In the genomic region with DNA sequence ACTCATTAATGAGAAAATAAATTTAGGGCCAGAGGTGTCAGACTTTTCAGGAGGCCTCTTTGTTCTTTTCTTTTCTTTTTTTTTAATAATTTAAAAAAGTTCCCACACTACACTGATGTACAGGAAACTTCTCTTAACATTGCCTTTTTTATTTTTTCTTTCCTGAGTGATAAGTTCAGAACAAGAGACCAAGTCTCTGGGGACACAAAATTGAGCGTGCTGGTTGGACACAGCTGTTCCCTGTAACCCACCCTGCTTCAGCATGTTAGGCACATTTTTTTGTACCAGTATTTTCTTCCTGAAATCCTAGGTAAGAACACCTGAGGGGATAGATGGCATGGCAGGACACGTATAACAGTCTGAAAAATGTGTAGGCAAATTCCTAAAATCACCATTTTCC, we compare ENCODE assay signal across 21 cellular contexts. TPM values are rescaled to one million over a fixed set of nuclear protein-coding genes. Genes with fewer than 3 reads are reported as not detected.
A peak's percentile ranks its signal among the peaks of the same experiment; 100 is the strongest.
DNase-seq lines count a peak whose midpoint lies in the region; ATAC-seq, FAIRE-seq and TF ChIP-seq lines count a peak whose summit lies in the region.
"Had no signal": no experiment of that assay in that cellular context is flagged by ENCODE, and none has a peak within 500 bp of the region (broad histone marks: within the 10 kb centered on the region; RNA-seq: fewer than 3 reads in every experiment).

No MANE protein-coding gene starts in this region.

- intact Hi-C loops in breast epithelium (cut with DNase I; ENCODE audit: low total_unique reads) (no loop called here), MCF 10A (cut with micrococcal nuclease) (no loop called here)

- no peak overlapping the region for H2AFZ ChIP-seq in neural progenitor cell (replicated peaks)

- H3K4me2 ChIP-seq in neural progenitor cell = no peak overlapping the region

- H3K27ac Mint-ChIP-seq in MCF 10A (ENCODE audit: low read depth, unreplicated experiment) = no peak overlapping the region
- H3K27ac Mint-ChIP-seq in neural progenitor cell = no peak overlapping the region
- no peak overlapping the region for H3K27ac Mint-ChIP-seq in stimulated activated naive B cell treated with anti-CD40 and anti-IgM and Interleukin-4, amounts not matched to agents 10 μg/mL and 1 μg/mL and 100 μg/mL, for 72 hours
- H3K27ac Mint-ChIP-seq: activated naive CD4-positive, alpha-beta T cell treated with anti-CD3 and anti-CD28 coated beads, Interleukin-2, amount 50 U/mL, for 24 hours; B cell; memory B cell had no signal

- TF ChIP-seq POLR2A in breast epithelium (IDR thresholded peaks at IDR 0.05) (no peak), gastroesophageal sphincter (IDR thresholded peaks at IDR 0.05) (no peak), H54 (IDR thresholded peaks at IDR 0.05; ENCODE audit: low read depth, low read length) (no peak)

- H3K4me1 ChIP-seq in breast epithelium (peaks cover 0 to 19% of the 10 kb centered on the region in 2 donors), gastroesophageal sphincter (peaks cover 3 to 100% (median 49%) of the 10 kb centered on the region in 3 donors), neural progenitor cell (peaks cover 84% of the 10 kb centered on the region)
- H3K4me1 ChIP-seq: colonic mucosa had no signal

- H3K27me3 Mint-ChIP-seq in MCF 10A (ENCODE audit: insufficient read depth, unreplicated experiment) (no peaks in the 10 kb centered on the region), neural progenitor cell (ENCODE audit: insufficient read depth, low read depth) (peaks cover 5% of the 10 kb centered on the region)
- no peaks in the 10 kb centered on the region for H3K27me3 Mint-ChIP-seq in stimulated activated naive B cell treated with anti-CD40 and anti-IgM and Interleukin-4, amounts not matched to agents 10 μg/mL and 1 μg/mL and 100 μg/mL, for 72 hours
- H3K27me3 Mint-ChIP-seq: activated naive CD4-positive, alpha-beta T cell treated with anti-CD3 and anti-CD28 coated beads, Interleukin-2, amount 50 U/mL, for 24 hours had no signal

- H3K9me3 Mint-ChIP-seq in MCF 10A (ENCODE audit: unreplicated experiment) (no peaks in the 10 kb centered on the region), neural progenitor cell (no peaks in the 10 kb centered on the region)
- no peaks in the 10 kb centered on the region for H3K9me3 Mint-ChIP-seq in stimulated activated naive B cell treated with anti-CD40 and anti-IgM and Interleukin-4, amounts not matched to agents 10 μg/mL and 1 μg/mL and 100 μg/mL, for 72 hours
- H3K9me3 Mint-ChIP-seq: activated naive CD4-positive, alpha-beta T cell treated with anti-CD3 and anti-CD28 coated beads, Interleukin-2, amount 50 U/mL, for 24 hours; memory B cell; neural crest cell had no signal

- H3K4me3 Mint-ChIP-seq in MCF 10A (ENCODE audit: unreplicated experiment) = no peak overlapping the region
- no peak overlapping the region for H3K4me3 Mint-ChIP-seq in neural progenitor cell
- no peak overlapping the region for H3K4me3 Mint-ChIP-seq in stimulated activated naive B cell treated with anti-CD40 and anti-IgM and Interleukin-4, amounts not matched to agents 10 μg/mL and 1 μg/mL and 100 μg/mL, for 72 hours
- H3K4me3 Mint-ChIP-seq: activated naive CD4-positive, alpha-beta T cell treated with anti-CD3 and anti-CD28 coated beads, Interleukin-2, amount 50 U/mL, for 24 hours; B cell; memory B cell; neural crest cell had no signal

- peaks cover 29% of the 10 kb centered on the region for H3K4me1 Mint-ChIP-seq in MCF 10A (ENCODE audit: insufficient read depth, unreplicated experiment)
- H3K4me1 Mint-ChIP-seq in neural progenitor cell = peaks cover 78% of the 10 kb centered on the region
- no peaks in the 10 kb centered on the region for H3K4me1 Mint-ChIP-seq in stimulated activated naive B cell treated with anti-CD40 and anti-IgM and Interleukin-4, amounts not matched to agents 10 μg/mL and 1 μg/mL and 100 μg/mL, for 72 hours
- H3K4me1 Mint-ChIP-seq: activated naive CD4-positive, alpha-beta T cell treated with anti-CD3 and anti-CD28 coated beads, Interleukin-2, amount 50 U/mL, for 24 hours; B cell; memory B cell had no signal

- peaks cover 96% of the 10 kb centered on the region for H3K79me2 ChIP-seq in neural progenitor cell (ENCODE audit: low read depth)

- POLR2A ChIA-PET in MCF 10A (lab: Yijun Ruan, JAX) = no interaction called here

- H3K36me3 ChIP-seq in breast epithelium (no peaks in the 10 kb centered on the region), gastroesophageal sphincter (no peaks in the 10 kb centered on the region), neural progenitor cell (no peaks in the 10 kb centered on the region)
- H3K36me3 ChIP-seq: colonic mucosa, tibial nerve had no signal

- no peak for TF ChIP-seq EP300 in gastroesophageal sphincter (IDR thresholded peaks at IDR 0.05)

- WGBS in gastroesophageal sphincter (ENCODE audit: low coverage in 1 of 2), 2 donors = 60 to 63% methylated on average over 2 of the region's 2 CpGs

- H3F3A ChIP-seq in neural progenitor cell (ENCODE audit: low read depth) = peaks cover 41% of the 10 kb centered on the region

- H3K9ac ChIP-seq in neural progenitor cell = no peak overlapping the region

- H3K27me3 ChIP-seq in breast epithelium = no peaks in the 10 kb centered on the region
- H3K27me3 ChIP-seq in gastroesophageal sphincter = no peaks in the 10 kb centered on the region
- H3K27me3 ChIP-seq in neural progenitor cell = no peaks in the 10 kb centered on the region
- H3K27me3 ChIP-seq: colonic mucosa, tibial nerve had no signal

- H3K4me3 ChIP-seq in breast epithelium = no peak overlapping the region
- H3K4me3 ChIP-seq in gastroesophageal sphincter = no peak overlapping the region
- H3K4me3 ChIP-seq in neural progenitor cell = no peak overlapping the region
- H3K4me3 ChIP-seq: colonic mucosa, tibial nerve had no signal

- H3K27ac ChIP-seq in breast epithelium (peak overlapping the region; percentile 71 to 80), gastroesophageal sphincter (peak overlapping the region in 3 of 4 donors; percentile 65 to 72 (median 68)), neural progenitor cell (peak overlapping the region; percentile 14)
- H3K27ac ChIP-seq: colonic mucosa, tibial nerve had no signal

- no peak for DNase-seq in breast epithelium (ENCODE audit: low spot score in 2 of 2)
- no peak for DNase-seq in MCF 10A (ENCODE audit: unreplicated experiment)
- no peak for DNase-seq in neural progenitor cell (ENCODE audit: low spot score)
- DNase-seq in stimulated activated naive B cell treated with anti-CD40 and anti-IgM and Interleukin-4, amounts not matched to agents 10 μg/mL and 1 μg/mL and 100 μg/mL, for 72 hours = no peak
- no peak for DNase-seq in stimulated activated CD4-positive, alpha-beta T cell treated with anti-CD3 and anti-CD28 coated beads, Interleukin-2, amount 100 ng/mL, for 24 hours
- DNase-seq in H54 (ENCODE audit: insufficient read length, low spot score) = no peak
- DNase-seq: colonic mucosa, kidney, NCI-H1436, NCI-H2227 treated with DMSO at 0.1 percent for 48 hours, T1000 had no signal

- BruUV-seq in MCF 10A (replicated peaks; lab: Mats Ljungman, UMichigan) = no TSS peak

- ATAC-seq in gastroesophageal sphincter (no peak), GM19452 (IDR thresholded peaks at IDR 0.05; ENCODE audit: unreplicated experiment) (no peak)
- no peak for ATAC-seq in stimulated activated naive B cell treated with anti-CD40 and anti-IgM and Interleukin-4, amounts not matched to agents 10 μg/mL and 1 μg/mL and 100 μg/mL, for 72 hours (replicated peaks)
- ATAC-seq: activated CD4-positive, CD25-positive, alpha-beta regulatory T cell treated with anti-CD3 and anti-CD28 coated beads, Interleukin-2, amount 50 U/mL, for 24 hours had no signal

- CTCF ChIA-PET in MCF 10A (lab: Yijun Ruan, JAX) = no interaction called here

- no peak for FAIRE-seq in H54 (lab: Jason Lieb, UNC)
- FAIRE-seq: GM18507, H1, kidney had no signal

- peaks cover 64% of the 10 kb centered on the region for H4K20me1 ChIP-seq in neural progenitor cell (ENCODE audit: low read depth)

- no peak for TF ChIP-seq CTCF in breast epithelium (IDR thresholded peaks at IDR 0.05)
- TF ChIP-seq CTCF in MCF 10A (IDR thresholded peaks at IDR 0.05; ENCODE audit: unreplicated experiment) = no peak
- no peak for TF ChIP-seq CTCF in gastroesophageal sphincter (IDR thresholded peaks at IDR 0.05)
- TF ChIP-seq CTCF in neural progenitor cell (IDR thresholded peaks at IDR 0.05) = no peak

- H3K36me3 Mint-ChIP-seq in MCF 10A (ENCODE audit: insufficient read depth, unreplicated experiment) = no peaks in the 10 kb centered on the region
- H3K36me3 Mint-ChIP-seq in neural progenitor cell = peaks cover 14% of the 10 kb centered on the region
- no peaks in the 10 kb centered on the region for H3K36me3 Mint-ChIP-seq in stimulated activated naive B cell treated with anti-CD40 and anti-IgM and Interleukin-4, amounts not matched to agents 10 μg/mL and 1 μg/mL and 100 μg/mL, for 72 hours
- H3K36me3 Mint-ChIP-seq: activated naive CD4-positive, alpha-beta T cell treated with anti-CD3 and anti-CD28 coated beads, Interleukin-2, amount 50 U/mL, for 24 hours; memory B cell had no signal

- H3K9me3 ChIP-seq in breast epithelium = no peaks in the 10 kb centered on the region
- H3K9me3 ChIP-seq in gastroesophageal sphincter = no peaks in the 10 kb centered on the region
- no peaks in the 10 kb centered on the region for H3K9me3 ChIP-seq in neural progenitor cell (ENCODE audit: low read depth)
- H3K9me3 ChIP-seq: colonic mucosa, tibial nerve had no signal

RNA-seq across cellular contexts. Expression of gene PBX1, which starts 50.1 kb away (rescaled TPM):
- 100 to 1,000 TPM in 1 of 3 donors, 10 to 100 TPM in 2; 64.5 to 126 (median 95.4) TPM for total RNA-seq in breast epithelium
- 2.3 and 5.8 TPM in 2 replicates for total RNA-seq in MCF 10A (2022)
- 100 to 1,000 TPM in 3 of 4 donors, 10 to 100 TPM in 1; 75.8 to 177 (median 140) TPM for total RNA-seq in gastroesophageal sphincter
- 75.0 and 91.1 TPM in 2 replicates for total RNA-seq in neural progenitor cell (ENCODE audit: low replicate concordance)

Comparison
In these comparisons a context has a peak if more than half of its experiments do, and no peak if none do; other contexts are left out.
1. H3K27ac ChIP-seq: peak in every context shown above with its lines; median percentile 76 in breast epithelium; 68 in gastroesophageal sphincter; 14 in neural progenitor cell.